Comparison of ENCODE assay signal across 17 cellular contexts in genomic region chr3:169128579-169128978, GRCh38.
DNase-seq lines count a peak whose midpoint lies in the region; ATAC-seq and TF ChIP-seq lines count a peak whose summit lies in the region.
"Had no signal": no experiment of that assay in that cellular context is flagged by ENCODE, and none has a peak within 500 bp of the region (broad histone marks: within the 10 kb centered on the region; RNA-seq: fewer than 3 reads in every experiment).

No MANE protein-coding gene starts in this region.

- DNase-seq in left ventricle myocardium inferior (no peak), right atrium auricular region (ENCODE audit: low spot score) (no peak), HFFc6 (no peak), dermis blood vessel endothelial cell (peak; percentile 37), stomach (no peak), posterior vena cava (ENCODE audit: low spot score) (no peak), kidney tubule cell (ENCODE audit: low spot score) (no peak), aorta (no peak)
- DNase-seq: 8988T; CD4-positive, alpha-beta memory T cell; DMS79 treated with DMSO at 0.1 percent for 48 hours; EL; IMR-90 had no signal

- H3K4me1 Mint-ChIP-seq in HFFc6 (ENCODE audit: low read depth): peaks cover 16% of the 10 kb centered on the region
- H3K4me1 Mint-ChIP-seq: CD14-positive monocyte; CD4-positive, alpha-beta memory T cell had no signal

- intact Hi-C loops in left ventricle myocardium inferior (cut with micrococcal nuclease) (no loop called here), stomach (cut with DNase I; ENCODE audit: low total_unique reads) (no loop called here), posterior vena cava (cut with DNase I) (no loop called here), aorta (cut with DNase I) (no loop called here)

- H3K27me3 ChIP-seq in left ventricle myocardium inferior (ENCODE audit: low read depth) (peaks cover 3% of the 10 kb centered on the region), right atrium auricular region (no peaks in the 10 kb centered on the region), stomach (no peaks in the 10 kb centered on the region), aorta (ENCODE audit: control insufficient read depth in 1 of 2, insufficient read depth in 2 of 2, low read length in 1 of 2) (no peaks in the 10 kb centered on the region)
- H3K27me3 ChIP-seq: BLaER1 had no signal

- ATAC-seq in aorta (ENCODE audit: low FRiP score): no peak
- ATAC-seq: GM12878 had no signal

- H3K27ac Mint-ChIP-seq in HFFc6: peak overlapping the region; percentile 19
- H3K27ac Mint-ChIP-seq: CD14-positive monocyte; CD4-positive, alpha-beta memory T cell had no signal

- no peak for TF ChIP-seq EP300 in stomach (IDR thresholded peaks at IDR 0.05)

- H3K36me3 ChIP-seq in left ventricle myocardium inferior: no peaks in the 10 kb centered on the region
- peaks cover 7% of the 10 kb centered on the region for H3K36me3 ChIP-seq in right atrium auricular region
- peaks cover 0 to 11% (median 0%) of the 10 kb centered on the region in 4 donors for H3K36me3 ChIP-seq in stomach
- H3K36me3 ChIP-seq in aorta (ENCODE audit: control insufficient read depth in 1 of 2, insufficient read depth in 2 of 2, low read length in 1 of 2): peaks cover 0 to 2% of the 10 kb centered on the region in 2 donors
- H3K36me3 ChIP-seq: BLaER1, HAP-1 had no signal

- no peaks in the 10 kb centered on the region for H3K9me3 Mint-ChIP-seq in HFFc6
- H3K9me3 Mint-ChIP-seq: CD14-positive monocyte; CD4-positive, alpha-beta memory T cell had no signal

- WGBS in stomach, 5 donors: 20 to 53% (median 43%) methylated on average over 1 of the region's 1 CpG
- WGBS in aorta, 2 donors: 65 to 79% methylated on average over 1 of the region's 1 CpG

- no peak for TF ChIP-seq CTCF in left ventricle myocardium inferior (IDR thresholded peaks at IDR 0.05; ENCODE audit: borderline replicate concordance)
- TF ChIP-seq CTCF in right atrium auricular region (IDR thresholded peaks at IDR 0.05): no peak
- no peak for TF ChIP-seq CTCF in HFFc6 (IDR thresholded peaks at IDR 0.05)
- no peak for TF ChIP-seq CTCF in stomach (IDR thresholded peaks at IDR 0.05)

- H3K27ac ChIP-seq in left ventricle myocardium inferior (replicated peaks) (peak overlapping the region; percentile 9), right atrium auricular region (no peak overlapping the region), stomach (peak overlapping the region in 4 of 5 donors; percentile 17 to 51 (median 43)), aorta (ENCODE audit: low read depth in 1 of 2, low read length in 2 of 2) (no peak overlapping the region)
- H3K27ac ChIP-seq: BLaER1 had no signal

- H3K4me3 Mint-ChIP-seq in HFFc6: no peak overlapping the region
- H3K4me3 Mint-ChIP-seq: CD14-positive monocyte; CD4-positive, alpha-beta memory T cell had no signal

- H3K9me3 ChIP-seq in left ventricle myocardium inferior (replicated peaks): no peaks in the 10 kb centered on the region
- no peaks in the 10 kb centered on the region for H3K9me3 ChIP-seq in right atrium auricular region
- no peaks in the 10 kb centered on the region for H3K9me3 ChIP-seq in stomach
- H3K9me3 ChIP-seq in aorta (ENCODE audit: control insufficient read depth, low read length): no peaks in the 10 kb centered on the region
- H3K9me3 ChIP-seq: BLaER1, HAP-1 had no signal

- H3K4me3 ChIP-seq in left ventricle myocardium inferior: no peak overlapping the region
- H3K4me3 ChIP-seq in right atrium auricular region: no peak overlapping the region
- H3K4me3 ChIP-seq in stomach: no peak overlapping the region
- H3K4me3 ChIP-seq in aorta (ENCODE audit: low read length in 2 of 2): no peak overlapping the region
- H3K4me3 ChIP-seq: BLaER1, GM12878, HAP-1 had no signal

- H3K27me3 Mint-ChIP-seq in HFFc6 (ENCODE audit: insufficient read depth): no peaks in the 10 kb centered on the region; the same call in 1 of the 2 replicates

- TF ChIP-seq POLR2A in stomach (IDR thresholded peaks at IDR 0.05): no peak

- H3K36me3 Mint-ChIP-seq in HFFc6 (ENCODE audit: low read depth): no peaks in the 10 kb centered on the region; the same call in 1 of the 2 replicates
- H3K36me3 Mint-ChIP-seq: CD14-positive monocyte; CD4-positive, alpha-beta memory T cell had no signal

- H3K4me1 ChIP-seq in left ventricle myocardium inferior (peaks cover 14% of the 10 kb centered on the region), right atrium auricular region (no peaks in the 10 kb centered on the region), stomach (peaks cover 14 to 87% (median 49%) of the 10 kb centered on the region in 4 donors), aorta (ENCODE audit: control insufficient read depth in 1 of 2, insufficient read depth in 2 of 2, low read length in 2 of 2) (no peaks in the 10 kb centered on the region)
- H3K4me1 ChIP-seq: BLaER1 had no signal

Comparison
In these comparisons a context has a peak if more than half of its experiments do, and no peak if none do; other contexts are left out.
1. H3K27ac ChIP-seq: peak in left ventricle myocardium inferior (single experiment) and stomach (4 of 5); none in right atrium auricular region (0 of 2) and aorta (0 of 2).